Comparison of ENCODE assay signal across 20 cellular contexts in genomic region chr17:3809135-3809534, GRCh38.
"Had no signal": no experiment of that assay in that cellular context is flagged by ENCODE, and none has a peak within 500 bp of the region (broad histone marks: within the 10 kb centered on the region; RNA-seq: fewer than 3 reads in every experiment).

No MANE protein-coding gene starts in this region.

- H3K27ac ChIP-seq: body of pancreas, esophagus muscularis mucosa, gastrocnemius medialis, thyroid gland had no signal

- DNase-seq: activated CD4-positive, alpha-beta T cell treated with anti-CD3 and anti-CD28 coated beads, Interleukin-2, amount 50 U/mL, for 1 hour; activated CD8-positive, alpha-beta T cell treated with anti-CD3 and anti-CD28 coated beads, Interleukin-2, amount 10 ng/mL, durations not matched to agents 7 days and 5 days; anterior cingulate cortex; body of pancreas; central memory CD4-positive, alpha-beta T cell; dermis blood vessel endothelial cell; effector CD8-positive, alpha-beta T cell; gastrocnemius medialis; hypothalamus; left ventricle myocardium superior; midbrain; natural killer cell; retina; spleen; stimulated activated CD4-positive, alpha-beta T cell treated with anti-CD3 and anti-CD28 coated beads, Interleukin-4, amount 100 ng/mL, for 1 hour; stimulated activated naive CD4-positive, alpha-beta T cell treated with Interleukin-2 at 50 U/mL for 16 hours; substantia nigra; thyroid gland had no signal

- H3K4me3 ChIP-seq: body of pancreas, esophagus muscularis mucosa, gastrocnemius medialis, spleen, thyroid gland had no signal

- H3K9me3 ChIP-seq: body of pancreas, esophagus muscularis mucosa, gastrocnemius medialis, spleen, thyroid gland had no signal

- H3K27me3 ChIP-seq: body of pancreas, esophagus muscularis mucosa, gastrocnemius medialis, spleen, thyroid gland had no signal

- H3K4me1 ChIP-seq: body of pancreas, esophagus muscularis mucosa, gastrocnemius medialis had no signal

- ATAC-seq: activated CD4-positive, CD25-positive, alpha-beta regulatory T cell treated with anti-CD3 and anti-CD28 coated beads, Interleukin-2, amount 50 U/mL, for 24 hours; activated CD8-positive, alpha-beta T cell treated with anti-CD3 and anti-CD28 coated beads, Interleukin-2, amount 10 ng/mL, durations not matched to agents 7 days and 5 days; body of pancreas; gastrocnemius medialis; left ventricle myocardium superior; natural killer cell had no signal
